29 cellular contexts compared by ENCODE assay signal in the genomic region with DNA sequence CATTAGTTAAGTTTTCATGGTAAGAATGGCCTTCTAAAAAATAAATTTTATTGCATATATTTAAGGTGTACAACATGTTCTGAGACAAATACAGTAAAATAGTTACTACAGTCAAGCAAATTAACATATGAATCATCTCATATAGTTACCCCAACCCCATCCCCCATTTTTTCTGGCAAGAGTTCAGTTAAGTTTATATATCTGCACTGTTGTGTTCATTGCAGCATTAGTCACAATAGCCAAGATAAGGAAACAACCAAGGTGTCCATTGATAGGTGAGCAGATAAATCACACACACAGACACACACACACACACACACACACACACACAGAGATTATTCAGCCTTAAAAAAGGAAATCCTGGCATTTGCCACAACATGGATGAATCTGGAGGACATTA.
"Had no signal": no experiment of that assay in that cellular context is flagged by ENCODE, and none has a peak within 500 bp of the region (broad histone marks: within the 10 kb centered on the region; RNA-seq: fewer than 3 reads in every experiment).

No MANE protein-coding gene starts in this region.

- H3K27ac ChIP-seq: SK-N-MC had no signal

- H3K36me3 ChIP-seq: MG63 had no signal

- FAIRE-seq: TTC549 had no signal

- DNase-seq: activated CD4-positive, alpha-beta memory T cell treated with anti-CD3 and anti-CD28 coated beads, Interleukin-2, amount 10 ng/mL, durations not matched to agents 7 days and 5 days; activated CD4-positive, alpha-beta T cell treated with anti-CD3 and anti-CD28 coated beads for 36 hours; activated CD4-positive, alpha-beta T cell treated with anti-CD3 and anti-CD28 coated beads, Interleukin-2, amount 50 U/mL, for 1 hour; activated gamma-delta T cell treated with Interleukin-2 at 50 U/mL for 16 hours; activated naive CD4-positive, alpha-beta T cell treated with anti-CD3 and anti-CD28 coated beads, Interleukin-2, amount 10 ng/mL, durations not matched to agents 7 days and 5 days; activated naive CD8-positive, alpha-beta T cell treated with anti-CD3 and anti-CD28 coated beads for 36 hours; activated T-cell treated with anti-CD3 and anti-CD28 coated beads for 4 hours; activated T-cell treated with anti-CD3 and anti-CD28 coated beads, Interleukin-2, amount 50 U/mL, for 72 hours; anterior cingulate cortex; KG1; MG63; MV-4-11; NCI-H1092 treated with DMSO at 0.1 percent for 48 hours; NCI-H1417 treated with DMSO at 0.1 percent for 48 hours; NCI-H1694; NCI-H2029; NCI-H2107; NCI-H2171 treated with DMSO at 0.1 percent for 48 hours; NCI-H226; NCI-H526; NCI-H82; RPMI8226; T-cell; T-helper 2 cell; T1000 had no signal

- H3K9me3 ChIP-seq: MG63 had no signal

- H3K4me3 ChIP-seq: MG63, SK-N-MC had no signal

- ATAC-seq: activated CD4-positive, alpha-beta T cell treated with anti-CD3 and anti-CD28 coated beads for 36 hours; activated T-cell treated with anti-CD3 and anti-CD28 coated beads, Interleukin-2, amount 50 U/mL, for 72 hours; Panc1; Right ventricle myocardium inferior; T-cell had no signal
